Comparison of ENCODE assay signal across 2 cellular contexts in the genomic region with DNA sequence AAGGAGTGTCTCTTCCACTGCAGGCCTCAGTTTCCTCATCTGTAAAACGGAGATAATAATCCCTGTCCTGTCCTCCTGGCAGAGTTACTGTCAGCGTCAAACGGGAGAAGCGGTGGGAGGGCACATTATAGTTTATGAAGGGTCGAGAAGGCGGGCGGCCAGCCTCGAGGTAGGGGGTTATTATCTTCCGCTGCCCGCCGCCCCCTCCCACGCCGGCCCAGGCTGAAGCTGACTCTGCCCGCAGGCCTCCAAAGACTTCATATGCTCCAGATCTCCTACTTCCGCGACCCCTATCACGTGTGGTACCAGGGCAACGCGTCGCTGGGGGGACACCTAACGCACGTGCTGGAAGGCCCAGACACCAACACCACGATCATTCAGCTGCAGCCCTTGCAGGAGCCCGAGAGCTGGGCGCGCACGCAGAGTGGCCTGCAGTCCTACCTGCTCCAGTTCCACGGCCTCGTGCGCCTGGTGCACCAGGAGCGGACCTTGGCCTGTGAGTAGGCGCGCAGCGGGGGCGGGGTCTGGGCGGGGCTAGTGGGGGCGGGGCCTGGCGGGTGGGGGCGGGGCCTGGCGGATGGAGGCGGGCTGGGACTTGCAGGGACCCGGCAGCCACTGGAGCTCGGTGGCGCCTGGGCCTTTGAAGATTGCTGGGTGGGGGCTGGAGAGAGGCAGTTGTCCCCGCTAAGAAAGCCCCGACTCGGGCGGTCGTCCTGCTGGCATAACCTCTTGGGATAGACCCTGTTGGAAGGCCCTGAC.
TF ChIP-seq lines count a peak whose summit lies in the region.

No MANE protein-coding gene starts in this region.

TF ChIP-seq in K562, 482 proteins besides CTCF, POLR2A, EP300 and RAD21 (continued from another document and continues in another):
- TF ChIP-seq, protein P1, sequence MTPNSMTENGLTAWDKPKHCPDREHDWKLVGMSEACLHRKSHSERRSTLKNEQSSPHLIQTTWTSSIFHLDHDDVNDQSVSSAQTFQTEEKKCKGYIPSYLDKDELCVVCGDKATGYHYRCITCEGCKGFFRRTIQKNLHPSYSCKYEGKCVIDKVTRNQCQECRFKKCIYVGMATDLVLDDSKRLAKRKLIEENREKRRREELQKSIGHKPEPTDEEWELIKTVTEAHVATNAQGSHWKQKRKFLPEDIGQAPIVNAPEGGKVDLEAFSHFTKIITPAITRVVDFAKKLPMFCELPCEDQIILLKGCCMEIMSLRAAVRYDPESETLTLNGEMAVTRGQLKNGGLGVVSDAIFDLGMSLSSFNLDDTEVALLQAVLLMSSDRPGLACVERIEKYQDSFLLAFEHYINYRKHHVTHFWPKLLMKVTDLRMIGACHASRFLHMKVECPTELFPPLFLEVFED (CRISPR knock-in tag; conservative IDR thresholded peaks at IDR 0.05), result no peak
- TF ChIP-seq NFE2L1 (tag; IDR thresholded peaks at IDR 0.05; ENCODE audit: borderline replicate concordance, low read depth) (no peak), AFF4 (CRISPR knock-in tag; IDR thresholded peaks at IDR 0.05) (no peak), EGR1 (conservative IDR thresholded peaks at IDR 0.05) (peak; percentile 70), CTBP1 (IDR thresholded peaks at IDR 0.05; ENCODE audit: borderline replicate concordance) (peak; percentile 50; the same call in 1 of the 2 replicates), MTA3 (IDR thresholded peaks at IDR 0.05; ENCODE audit: borderline replicate concordance) (peak; percentile 50; the same call in 1 of the 2 replicates), MAX (CRISPR knock-in tag; IDR thresholded peaks at IDR 0.05) (peak; percentile 93), MYC (IDR thresholded peaks at IDR 0.05; ENCODE audit: low read depth, low read length) (peak; percentile 75; the same call in 1 of the 2 replicates), MYC (CRISPR knock-in tag; IDR thresholded peaks at IDR 0.05; ENCODE audit: borderline replicate concordance, low read depth) (no peak), BHLHE40 (IDR thresholded peaks at IDR 0.05; ENCODE audit: low read length) (peak; percentile 69), CBX8 (IDR thresholded peaks at IDR 0.05; ENCODE audit: borderline replicate concordance, extremely low read depth, low read depth, low read length, poor library complexity, severe bottlenecking) (no peak), ATF1 (CRISPR knock-in tag; IDR thresholded peaks at IDR 0.05) (no peak), ATF1 (tag; IDR thresholded peaks at IDR 0.05) (peak; percentile 33; the same call in 1 of the 2 replicates), ZNF408 (CRISPR knock-in tag; IDR thresholded peaks at IDR 0.05; ENCODE audit: low read depth) (no peak)
- TF ChIP-seq, protein P2, sequence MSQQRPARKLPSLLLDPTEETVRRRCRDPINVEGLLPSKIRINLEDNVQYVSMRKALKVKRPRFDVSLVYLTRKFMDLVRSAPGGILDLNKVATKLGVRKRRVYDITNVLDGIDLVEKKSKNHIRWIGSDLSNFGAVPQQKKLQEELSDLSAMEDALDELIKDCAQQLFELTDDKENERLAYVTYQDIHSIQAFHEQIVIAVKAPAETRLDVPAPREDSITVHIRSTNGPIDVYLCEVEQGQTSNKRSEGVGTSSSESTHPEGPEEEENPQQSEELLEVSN (IDR thresholded peaks at IDR 0.05; ENCODE audit: borderline replicate concordance in 1 of 2, extremely low read depth in 1 of 2, insufficient read depth in 1 of 2, insufficient read length in 1 of 2, low read depth in 1 of 2, low read length in 1 of 2, poor library complexity in 1 of 2, severe bottlenecking in 1 of 2), result peak; percentile 87 to 88
- TF ChIP-seq, protein P3, sequence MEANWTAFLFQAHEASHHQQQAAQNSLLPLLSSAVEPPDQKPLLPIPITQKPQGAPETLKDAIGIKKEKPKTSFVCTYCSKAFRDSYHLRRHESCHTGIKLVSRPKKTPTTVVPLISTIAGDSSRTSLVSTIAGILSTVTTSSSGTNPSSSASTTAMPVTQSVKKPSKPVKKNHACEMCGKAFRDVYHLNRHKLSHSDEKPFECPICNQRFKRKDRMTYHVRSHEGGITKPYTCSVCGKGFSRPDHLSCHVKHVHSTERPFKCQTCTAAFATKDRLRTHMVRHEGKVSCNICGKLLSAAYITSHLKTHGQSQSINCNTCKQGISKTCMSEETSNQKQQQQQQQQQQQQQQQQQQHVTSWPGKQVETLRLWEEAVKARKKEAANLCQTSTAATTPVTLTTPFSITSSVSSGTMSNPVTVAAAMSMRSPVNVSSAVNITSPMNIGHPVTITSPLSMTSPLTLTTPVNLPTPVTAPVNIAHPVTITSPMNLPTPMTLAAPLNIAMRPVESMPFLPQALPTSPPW (CRISPR knock-in tag; IDR thresholded peaks at IDR 0.05), result no peak

TF ChIP-seq in HepG2, 621 proteins besides CTCF, POLR2A, EP300 and RAD21 (continued from another document and continues in another):
- peak; percentile 95 for TF ChIP-seq ZBTB26 (CRISPR knock-in tag; IDR thresholded peaks at IDR 0.05; ENCODE audit: borderline replicate concordance)
- 0 out of 2 replicates have a peak, but pooled peaks have one; percentile 63 for TF ChIP-seq SSRP1 (CRISPR knock-in tag; IDR thresholded peaks at IDR 0.05)
- no peak for TF ChIP-seq CEBPB (IDR thresholded peaks at IDR 0.05; ENCODE audit: borderline replicate concordance, low read depth, low read length)
- TF ChIP-seq PPARG (CRISPR knock-in tag; conservative IDR thresholded peaks at IDR 0.05), result peak; percentile 35; the same call in 1 of the 2 replicates
- TF ChIP-seq MXD4 (CRISPR knock-in tag; IDR thresholded peaks at IDR 0.05), result peak; percentile 92
- TF ChIP-seq GATA4 (IDR thresholded peaks at IDR 0.05; ENCODE audit: borderline replicate concordance, low read depth), result peak; percentile 52; the same call in 1 of the 2 replicates
- peak; percentile 61 for TF ChIP-seq ZNF407 (CRISPR knock-in tag; IDR thresholded peaks at IDR 0.05; ENCODE audit: not compliant biosample characterization)
- TF ChIP-seq KDM5B (CRISPR knock-in tag; IDR thresholded peaks at IDR 0.05; ENCODE audit: borderline replicate concordance), result peak; percentile 98
- TF ChIP-seq, protein P4, sequence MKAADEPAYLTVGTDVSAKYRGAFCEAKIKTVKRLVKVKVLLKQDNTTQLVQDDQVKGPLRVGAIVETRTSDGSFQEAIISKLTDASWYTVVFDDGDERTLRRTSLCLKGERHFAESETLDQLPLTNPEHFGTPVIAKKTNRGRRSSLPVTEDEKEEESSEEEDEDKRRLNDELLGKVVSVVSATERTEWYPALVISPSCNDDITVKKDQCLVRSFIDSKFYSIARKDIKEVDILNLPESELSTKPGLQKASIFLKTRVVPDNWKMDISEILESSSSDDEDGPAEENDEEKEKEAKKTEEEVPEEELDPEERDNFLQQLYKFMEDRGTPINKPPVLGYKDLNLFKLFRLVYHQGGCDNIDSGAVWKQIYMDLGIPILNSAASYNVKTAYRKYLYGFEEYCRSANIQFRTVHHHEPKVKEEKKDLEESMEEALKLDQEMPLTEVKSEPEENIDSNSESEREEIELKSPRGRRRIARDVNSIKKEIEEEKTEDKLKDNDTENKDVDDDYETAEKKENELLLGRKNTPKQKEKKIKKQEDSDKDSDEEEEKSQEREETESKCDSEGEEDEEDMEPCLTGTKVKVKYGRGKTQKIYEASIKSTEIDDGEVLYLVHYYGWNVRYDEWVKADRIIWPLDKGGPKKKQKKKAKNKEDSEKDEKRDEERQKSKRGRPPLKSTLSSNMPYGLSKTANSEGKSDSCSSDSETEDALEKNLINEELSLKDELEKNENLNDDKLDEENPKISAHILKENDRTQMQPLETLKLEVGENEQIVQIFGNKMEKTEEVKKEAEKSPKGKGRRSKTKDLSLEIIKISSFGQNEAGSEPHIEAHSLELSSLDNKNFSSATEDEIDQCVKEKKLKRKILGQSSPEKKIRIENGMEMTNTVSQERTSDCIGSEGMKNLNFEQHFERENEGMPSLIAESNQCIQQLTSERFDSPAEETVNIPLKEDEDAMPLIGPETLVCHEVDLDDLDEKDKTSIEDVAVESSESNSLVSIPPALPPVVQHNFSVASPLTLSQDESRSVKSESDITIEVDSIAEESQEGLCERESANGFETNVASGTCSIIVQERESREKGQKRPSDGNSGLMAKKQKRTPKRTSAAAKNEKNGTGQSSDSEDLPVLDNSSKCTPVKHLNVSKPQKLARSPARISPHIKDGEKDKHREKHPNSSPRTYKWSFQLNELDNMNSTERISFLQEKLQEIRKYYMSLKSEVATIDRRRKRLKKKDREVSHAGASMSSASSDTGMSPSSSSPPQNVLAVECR (CRISPR knock-in tag; IDR thresholded peaks at IDR 0.05; ENCODE audit: borderline replicate concordance), result peak; percentile 67
- peak; percentile 80 for TF ChIP-seq U2AF1 (optimal IDR thresholded peaks at IDR 0.05; ENCODE audit: low read depth, low read length)
- peak; percentile 96 for TF ChIP-seq ZNF782 (CRISPR knock-in tag; IDR thresholded peaks at IDR 0.05; ENCODE audit: borderline replicate concordance)
- no peak for TF ChIP-seq ZNF569 (CRISPR knock-in tag; IDR thresholded peaks at IDR 0.05; ENCODE audit: borderline replicate concordance)
- TF ChIP-seq SRF (IDR thresholded peaks at IDR 0.05; ENCODE audit: low read depth, low read length), result no peak
- 0 out of 2 replicates have a peak, but pooled peaks have one; percentile 59 for TF ChIP-seq LRRFIP1 (CRISPR knock-in tag; conservative IDR thresholded peaks at IDR 0.05)
- TF ChIP-seq ZNF605 (CRISPR knock-in tag; IDR thresholded peaks at IDR 0.05), result peak; percentile 95
